ENCODE assay signal across 18 cellular contexts in the genomic region with DNA sequence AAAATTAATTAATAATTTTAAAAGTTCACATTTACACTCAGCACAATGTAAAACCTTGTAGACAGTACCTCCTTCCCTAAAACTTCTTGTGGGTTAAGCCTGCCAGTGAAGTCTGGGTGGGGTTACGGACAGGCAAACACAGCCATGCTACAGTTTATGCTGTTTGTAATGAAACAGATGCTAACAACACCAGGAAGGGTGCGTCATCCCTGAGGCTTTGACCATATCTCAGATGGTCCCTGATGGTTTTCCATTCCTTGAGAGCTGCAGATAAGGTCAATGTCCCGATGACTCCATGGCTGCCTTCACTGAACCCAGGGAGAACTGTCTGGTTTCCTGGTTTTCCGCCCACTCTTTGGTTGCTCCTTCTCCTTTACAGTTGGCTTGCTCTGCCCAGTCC. TPM values are rescaled to one million over a fixed set of nuclear protein-coding genes. Genes with fewer than 3 reads are reported as not detected.
DNase-seq lines count a peak whose midpoint lies in the region; ATAC-seq and TF ChIP-seq lines count a peak whose summit lies in the region.
"Had no signal": no experiment of that assay in that cellular context is flagged by ENCODE, and none has a peak within 500 bp of the region (broad histone marks: within the 10 kb centered on the region; RNA-seq: fewer than 3 reads in every experiment).

No MANE protein-coding gene starts in this region.

- no peak overlapping the region for H3K4me2 ChIP-seq in GM23248 (ENCODE audit: unreplicated experiment)
- H3K4me2 ChIP-seq: A549 had no signal

- DNase-seq in AG20443 (ENCODE audit: low spot score) (peak; percentile 45), GM23248 (peak; percentile 73), endodermal cell (no peak), psoas muscle (no peak)
- DNase-seq in naive thymus-derived CD4-positive, alpha-beta T cell: no peak
- DNase-seq: NCI-H1092 treated with DMSO at 0.1 percent for 48 hours; NCI-H1694; NCI-H2107; NCI-H226; NCI-H526 treated with DMSO at 0.1 percent for 48 hours; NK-92 treated with Interleukin-12 subunit alpha and Interleukin-12 subunit beta, amount 100 ng/mL, for 24 hours; SJCRH30 had no signal

- H3K27ac Mint-ChIP-seq in endodermal cell: peak overlapping the region; percentile 12
- no peak overlapping the region for H3K27ac Mint-ChIP-seq in naive thymus-derived CD4-positive, alpha-beta T cell

- no peaks in the 10 kb centered on the region for H3K36me3 Mint-ChIP-seq in endodermal cell (ENCODE audit: low read depth)
- H3K36me3 Mint-ChIP-seq in naive thymus-derived CD4-positive, alpha-beta T cell: no peaks in the 10 kb centered on the region

- no peak overlapping the region for H3K4me3 Mint-ChIP-seq in endodermal cell
- H3K4me3 Mint-ChIP-seq in naive thymus-derived CD4-positive, alpha-beta T cell: no peak overlapping the region

- H3K9ac ChIP-seq in GM23248 (no peak overlapping the region), endodermal cell (ENCODE audit: extremely low read depth, low read length, poor library complexity, severe bottlenecking) (no peak overlapping the region)

- in situ Hi-C loops in GM23248 (cut with MboI): no loop called here

- intact Hi-C loops in naive thymus-derived CD4-positive, alpha-beta T cell (cut with micrococcal nuclease): no loop called here
- intact Hi-C loops in psoas muscle (cut with DNase I): no loop called here

- H3K27me3 ChIP-seq in GM23248 (replicated peaks; ENCODE audit: insufficient read depth) (no peaks in the 10 kb centered on the region), endodermal cell (ENCODE audit: control insufficient read depth, insufficient read depth, low read length, poor library complexity, severe bottlenecking) (no peaks in the 10 kb centered on the region), psoas muscle (ENCODE audit: insufficient read depth in 3 of 3, low read length in 2 of 3) (peaks cover 0 to 1% (median 0%) of the 10 kb centered on the region in 3 donors)
- no peaks in the 10 kb centered on the region for H3K27me3 ChIP-seq in naive thymus-derived CD4-positive, alpha-beta T cell (ENCODE audit: control insufficient read depth in 2 of 2, insufficient read depth in 2 of 2, low read length in 2 of 2)
- H3K27me3 ChIP-seq: SJCRH30 had no signal

- no peaks in the 10 kb centered on the region for H4K20me1 ChIP-seq in GM23248 (ENCODE audit: insufficient read depth)

- H3K27ac ChIP-seq in GM23248 (no peak overlapping the region), endodermal cell (ENCODE audit: low read depth, low read length) (no peak overlapping the region), psoas muscle (no peak overlapping the region)
- H3K27ac ChIP-seq in naive thymus-derived CD4-positive, alpha-beta T cell (ENCODE audit: low read depth, low read length): no peak overlapping the region
- H3K27ac ChIP-seq: A549, RWPE1, SJCRH30 had no signal

- ATAC-seq in naive thymus-derived CD4-positive, alpha-beta T cell: peak; percentile 18
- ATAC-seq in psoas muscle (no peak), HG02840 (IDR thresholded peaks at IDR 0.05; ENCODE audit: low FRiP score, unreplicated experiment) (no peak), HG03045 (IDR thresholded peaks at IDR 0.05; ENCODE audit: unreplicated experiment) (no peak), GM21737 (IDR thresholded peaks at IDR 0.05; ENCODE audit: unreplicated experiment) (no peak)
- ATAC-seq: A549 had no signal

- no peaks in the 10 kb centered on the region for H3K9me2 ChIP-seq in GM23248 (ENCODE audit: insufficient read depth)

- CTCF ChIA-PET in naive thymus-derived CD4-positive, alpha-beta T cell (lab: Charles Lee): no interaction called here

- no peaks in the 10 kb centered on the region for H3K36me3 ChIP-seq in GM23248 (ENCODE audit: low read depth)
- H3K36me3 ChIP-seq in endodermal cell (ENCODE audit: control insufficient read depth, insufficient read depth, low read length): no peaks in the 10 kb centered on the region
- H3K36me3 ChIP-seq in naive thymus-derived CD4-positive, alpha-beta T cell (ENCODE audit: control insufficient read depth in 2 of 3, insufficient read depth in 3 of 3, low read length in 3 of 3): no peaks in the 10 kb centered on the region
- no peaks in the 10 kb centered on the region for H3K36me3 ChIP-seq in psoas muscle (ENCODE audit: insufficient read depth in 1 of 2, low read depth in 1 of 2)
- H3K36me3 ChIP-seq: HAP-1, SJCRH30 had no signal

- WGBS in GM23248 (ENCODE audit: low coverage in 1 of 2, low lambda C conversion rate in 2 of 2, missing lambda C conversion rate in 2 of 2), 2 experiments: 39 to 41% methylated on average over 4 of the region's 4 CpGs
- WGBS in endodermal cell (ENCODE audit: insufficient coverage in 1 of 2, insufficient read length in 1 of 2), 2 experiments: 90 to 93% methylated on average over 3 to 4 of the region's 4 CpGs
- WGBS in psoas muscle, 3 donors: 85 to 90% (median 88%) methylated on average over 4 of the region's 4 CpGs

- H3K4me1 Mint-ChIP-seq in endodermal cell: peaks cover 22% of the 10 kb centered on the region
- peaks cover 0 to 26% (median 12%) of the 10 kb centered on the region in 7 donors for H3K4me1 Mint-ChIP-seq in naive thymus-derived CD4-positive, alpha-beta T cell

- H3K4me1 ChIP-seq in GM23248 (ENCODE audit: insufficient read depth) (peaks cover 22% of the 10 kb centered on the region), endodermal cell (ENCODE audit: control insufficient read depth, insufficient read depth, low read length) (peaks cover 10% of the 10 kb centered on the region), psoas muscle (no peaks in the 10 kb centered on the region)
- no peaks in the 10 kb centered on the region for H3K4me1 ChIP-seq in naive thymus-derived CD4-positive, alpha-beta T cell (ENCODE audit: control insufficient read depth in 2 of 2, insufficient read depth in 2 of 2, low read length in 2 of 2)
- H3K4me1 ChIP-seq: A549, HAP-1, SJCRH30 had no signal

- H2AFZ ChIP-seq in GM23248: no peak overlapping the region

- TF ChIP-seq CTCF in endodermal cell (conservative IDR thresholded peaks at IDR 0.05): no peak
- TF ChIP-seq CTCF in psoas muscle (IDR thresholded peaks at IDR 0.05): no peak

- H3K9me3 ChIP-seq in GM23248 (ENCODE audit: low read depth) (no peaks in the 10 kb centered on the region), endodermal cell (ENCODE audit: control insufficient read depth, low read length) (peaks cover 6% of the 10 kb centered on the region), psoas muscle (no peaks in the 10 kb centered on the region)
- H3K9me3 ChIP-seq in naive thymus-derived CD4-positive, alpha-beta T cell (ENCODE audit: control insufficient read depth in 2 of 3, low read length in 3 of 3): no peaks in the 10 kb centered on the region
- H3K9me3 ChIP-seq: HAP-1, SJCRH30 had no signal

- H3K9me3 Mint-ChIP-seq in endodermal cell: peaks cover 4% of the 10 kb centered on the region
- peaks cover 0 to 15% (median 0%) of the 10 kb centered on the region in 11 donors for H3K9me3 Mint-ChIP-seq in naive thymus-derived CD4-positive, alpha-beta T cell

- POLR2A ChIA-PET in naive thymus-derived CD4-positive, alpha-beta T cell (lab: Charles Lee): no interaction called here

- H3K4me3 ChIP-seq in GM23248 (no peak overlapping the region), endodermal cell (ENCODE audit: low read length) (no peak overlapping the region), psoas muscle (no peak overlapping the region)
- H3K4me3 ChIP-seq in naive thymus-derived CD4-positive, alpha-beta T cell (ENCODE audit: low read length): no peak overlapping the region
- H3K4me3 ChIP-seq: A549, HAP-1, SJCRH30 had no signal

- H3K27me3 Mint-ChIP-seq in endodermal cell (ENCODE audit: insufficient read depth): peaks cover 2% of the 10 kb centered on the region
- H3K27me3 Mint-ChIP-seq in naive thymus-derived CD4-positive, alpha-beta T cell: peaks cover 12 to 37% (median 20%) of the 10 kb centered on the region in 5 donors

- H3K79me2 ChIP-seq in GM23248 (ENCODE audit: insufficient read depth): peaks cover 7% of the 10 kb centered on the region; the same call in 1 of the 2 replicates

- H3F3A ChIP-seq in GM23248 (ENCODE audit: insufficient read depth): peaks cover 18% of the 10 kb centered on the region; the same call in 1 of the 2 replicates

RNA-seq across cellular contexts. Expression of gene GAS7, which starts 29.1 kb away (rescaled TPM):
- 13.4 and 15.0 TPM in 2 replicates for total RNA-seq in GM23248 (2014; rRNA removed; shearing (Covaris generic))
- polyA plus RNA-seq in GM23248 (2016; fragmentation: Nextera tagmentation; extraction: Ambion mirVana) (6.7 TPM in 2 replicates), psoas muscle (1 to 10 TPM; 1.4 to 2.3 (median 1.6) TPM)
- total RNA-seq in endodermal cell (10 to 100 TPM in 1 of 2 donors, 1 to 10 TPM in 1; 8.6 to 14.7 TPM), psoas muscle (10 to 100 TPM in 2 of 4 donors, 1 to 10 TPM in 2; 7.0 to 16.9 (median 9.6) TPM)
- 7.1 TPM for polyA plus RNA-seq in endodermal cell (2013, experiment 1 of 2)
- 7.9 TPM for polyA plus RNA-seq in endodermal cell (2013, experiment 2 of 2)
- total RNA-seq in naive thymus-derived CD4-positive, alpha-beta T cell: 10 to 100 TPM in 1 of 5 experiments, 1 to 10 TPM in 3, under 1 TPM in 1; 0.24 to 54.3 (median 3.4) TPM
- under 1 TPM; 0.09 to 0.31 TPM for polyA plus RNA-seq in naive thymus-derived CD4-positive, alpha-beta T cell

Comparison
In these comparisons a context has a peak if more than half of its experiments do, and no peak if none do; other contexts are left out.
1. DNase-seq: peak in AG20443 (single experiment) and GM23248 (single experiment); none in endodermal cell (single experiment), naive thymus-derived CD4-positive, alpha-beta T cell (0 of 9) and psoas muscle (0 of 2).